ENCODE assay signal across 8 cellular contexts in genomic region chr15:70023064-70023768, GRCh38.
DNase-seq lines count a peak whose midpoint lies in the region; ATAC-seq, FAIRE-seq and TF ChIP-seq lines count a peak whose summit lies in the region.

No MANE protein-coding gene starts in this region.

- H3K36me3 ChIP-seq in HAP-1 (replicated peaks), result no peaks in the 10 kb centered on the region

- H3K9me3 ChIP-seq in HAP-1, result no peaks in the 10 kb centered on the region

- TF ChIP-seq POLR2A in GM12892 (IDR thresholded peaks at IDR 0.05; ENCODE audit: low read depth, low read length) (no peak), NB4 (IDR thresholded peaks at IDR 0.05; ENCODE audit: extremely low read depth, insufficient read length) (no peak)

- no peaks in the 10 kb centered on the region; the same call in 1 of the 2 replicates for H3K27me3 ChIP-seq in HAP-1 (ENCODE audit: low read depth)

- ATAC-seq in GM18873 (IDR thresholded peaks at IDR 0.05; ENCODE audit: low FRiP score, unreplicated experiment), result no peak

- in situ Hi-C loops in HAP-1 (cut with MboI; ENCODE audit: low sequenced_read_pairs), result no loop called here

- peaks cover 13% of the 10 kb centered on the region for H3K4me1 ChIP-seq in HAP-1

- DNase-seq in GM12892 (ENCODE audit: insufficient read length) (no peak), HAP-1 (ENCODE audit: low spot score in 2 of 2) (peak; percentile 26 to 58), NB4 (ENCODE audit: low read depth) (peak; percentile 93), fibroblast of pulmonary artery (ENCODE audit: low read depth) (peak; percentile 77), NCI-H2171 treated with DMSO at 0.1 percent for 48 hours (lab: John Stamatoyannopoulos, UW) (no peak)
- peak; percentile 15 to 27 for DNase-seq in activated CD8-positive, alpha-beta memory T cell treated with anti-CD3 and anti-CD28 coated beads for 1 hour (ENCODE audit: extremely low read depth in 1 of 2, low read depth in 1 of 2)
- peak; percentile 6 to 13 for DNase-seq in stimulated activated CD4-positive, alpha-beta T cell treated with anti-CD3 and anti-CD28 coated beads, Interleukin-4, amount 100 ng/mL, for 48 hours (ENCODE audit: low read depth in 2 of 2)

- TF ChIP-seq CTCF in NB4 (IDR thresholded peaks at IDR 0.05; ENCODE audit: low read depth, low read length), result no peak
- no peak for TF ChIP-seq CTCF in fibroblast of pulmonary artery (IDR thresholded peaks at IDR 0.05; ENCODE audit: low read length, missing control alignments)

- H3K4me3 ChIP-seq in HAP-1 (no peak overlapping the region), NB4 (ENCODE audit: low read depth, low read length) (peak overlapping the region; percentile 16), fibroblast of pulmonary artery (replicated peaks; ENCODE audit: low read depth, low read length) (no peak overlapping the region)

- FAIRE-seq in GM12892 (lab: Jason Lieb, UNC), result peak; percentile 95

Comparison
In these comparisons a context has a peak if more than half of its experiments do, and no peak if none do; other contexts are left out.
1. DNase-seq: peak in HAP-1 (2 of 2), NB4 (single experiment), activated CD8-positive, alpha-beta memory T cell treated with anti-CD3 and anti-CD28 coated beads for 1 hour (2 of 2), fibroblast of pulmonary artery (single experiment) and stimulated activated CD4-positive, alpha-beta T cell treated with anti-CD3 and anti-CD28 coated beads, Interleukin-4, amount 100 ng/mL, for 48 hours (2 of 2); none in GM12892 (single experiment) and NCI-H2171 treated with DMSO at 0.1 percent for 48 hours (single experiment).